Comparison of ENCODE assay signal across 22 cellular contexts in genomic region chr10:113857210-113857609, GRCh38. TPM values are rescaled to one million over a fixed set of nuclear protein-coding genes. Genes with fewer than 3 reads are reported as not detected.
A peak's percentile ranks its signal among the peaks of the same experiment; 100 is the strongest.
DNase-seq lines count a peak whose midpoint lies in the region; ATAC-seq, FAIRE-seq and TF ChIP-seq lines count a peak whose summit lies in the region.
"Had no signal": no experiment of that assay in that cellular context is flagged by ENCODE, and none has a peak within 500 bp of the region (broad histone marks: within the 10 kb centered on the region; RNA-seq: fewer than 3 reads in every experiment).

No MANE protein-coding gene starts in this region.

- dilution Hi-C loops in endothelial cell of umbilical vein (cut with MboI; ENCODE audit: extremely low pct_ligation_motif_present, low sequenced_read_pairs): no loop called here

- no peak overlapping the region for H3K27ac ChIP-seq in endothelial cell of umbilical vein (ENCODE audit: insufficient read depth, low read depth, low read length)
- peak overlapping the region; percentile 90 to 96 (median 94) for H3K27ac ChIP-seq in gastrocnemius medialis
- no peak overlapping the region for H3K27ac ChIP-seq in mesendoderm (ENCODE audit: low read depth, low read length)
- H3K27ac ChIP-seq: cardiac muscle cell, RWPE1 had no signal

- no peak overlapping the region for H3K18ac ChIP-seq in mesendoderm (ENCODE audit: low read length)

- CTCF ChIA-PET in endothelial cell of umbilical vein (lab: Charles Lee): interaction anchor here (1.2 to 1.8 kb wide), 4 partner anchors 17 to 245 kb away, joined by 3 to 5 read pairs (median 4); no protein-coding TSS in a partner anchor
- CTCF ChIA-PET in activated CD8-positive, alpha-beta T cell treated with anti-CD3 and anti-CD28 coated beads for 36 hours (lab: Charles Lee): interaction anchor here (0.7 to 1.3 kb wide), 2 partner anchors 15 to 58 kb away, joined by 3 read pairs; no protein-coding TSS in a partner anchor

- H2AK5ac ChIP-seq in mesendoderm (ENCODE audit: low read length): no peak overlapping the region

- H2BK120ac ChIP-seq in mesendoderm (ENCODE audit: low read depth, low read length): no peak overlapping the region

- H2AFZ ChIP-seq in Loucy (ENCODE audit: low read length): no peak overlapping the region
- H2AFZ ChIP-seq in endothelial cell of umbilical vein (ENCODE audit: low read depth, low read length): no peak overlapping the region

- peaks cover 9% of the 10 kb centered on the region for H3K9me3 Mint-ChIP-seq in T-helper 2 cell treated with Interferon-gamma antibody and Interleukin-4, amounts not matched to agents 5 μg/mL and 100 μg/mL, for 36 hours
- peaks cover 5% of the 10 kb centered on the region for H3K9me3 Mint-ChIP-seq in activated CD8-positive, alpha-beta T cell treated with anti-CD3 and anti-CD28 coated beads for 36 hours
- H3K9me3 Mint-ChIP-seq: H9; natural killer cell treated with Interleukin-12 subunit alpha and Interleukin-12 subunit beta and Interleukin-15 and Interleukin-18, amount 100 ng/mL, for 72 hours had no signal

- peaks cover 63% of the 10 kb centered on the region for H3K4me1 ChIP-seq in Loucy (ENCODE audit: insufficient read depth, low read length, poor library complexity, severe bottlenecking)
- H3K4me1 ChIP-seq in endothelial cell of umbilical vein (ENCODE audit: control insufficient read depth, extremely low read depth, insufficient read depth, low read length): peaks cover 38% of the 10 kb centered on the region
- peaks cover 47 to 51% of the 10 kb centered on the region in 2 donors for H3K4me1 ChIP-seq in gastrocnemius medialis
- peaks cover 4% of the 10 kb centered on the region for H3K4me1 ChIP-seq in mesendoderm (ENCODE audit: control insufficient read depth, low read depth, low read length)

- no peak overlapping the region for H2BK15ac ChIP-seq in mesendoderm (replicated peaks; ENCODE audit: low read depth)

- no peak overlapping the region for H4K5ac ChIP-seq in mesendoderm (ENCODE audit: low read length)

- TF ChIP-seq POLR2A in endothelial cell of umbilical vein (IDR thresholded peaks at IDR 0.05; ENCODE audit: low read depth, low read length) (no peak), gastrocnemius medialis (IDR thresholded peaks at IDR 0.05) (no peak)

- TF ChIP-seq CTCF in Loucy (conservative IDR thresholded peaks at IDR 0.05; ENCODE audit: low read length) (no peak), endothelial cell of umbilical vein (IDR thresholded peaks at IDR 0.05; ENCODE audit: extremely low read depth in 1 of 2, insufficient read depth in 1 of 2, low read depth in 1 of 2, low read length in 2 of 2) (no peak), gastrocnemius medialis (IDR thresholded peaks at IDR 0.05 in 4 of 5, conservative IDR thresholded peaks at IDR 0.05 in 1 of 5) (no peak)
- TF ChIP-seq CTCF in activated CD8-positive, alpha-beta T cell treated with anti-CD3 and anti-CD28 coated beads for 36 hours (IDR thresholded peaks at IDR 0.05): no peak

- no TSS peak for BruUV-seq in endothelial cell of umbilical vein (replicated peaks; lab: Mats Ljungman, UMichigan)

- intact Hi-C loops in endothelial cell of umbilical vein (cut with micrococcal nuclease) (no loop called here), gastrocnemius medialis (cut with DNase I; ENCODE audit: low total_unique reads) (loop anchor here (5.0 to 10.0 kb wide), 2 partner anchors 172 to 315 kb away; partner anchors contain the start of gene CCDC186)
- intact Hi-C loops in activated CD8-positive, alpha-beta T cell treated with anti-CD3 and anti-CD28 coated beads for 36 hours (cut with micrococcal nuclease): loop anchor here (10.0 kb wide), 2 partner anchors 172 to 188 kb away; partner anchors contain the start of gene ADRB1

- no peak overlapping the region for H4K8ac ChIP-seq in mesendoderm (ENCODE audit: low read depth, low read length)

- H3K23ac ChIP-seq in mesendoderm (ENCODE audit: low read length): no peak overlapping the region

- in situ Hi-C loops in gastrocnemius medialis (cut with MboI; ENCODE audit: low sequenced_read_pairs in 4 of 4): no loop called here

- H3K56ac ChIP-seq in mesendoderm (ENCODE audit: low read length): no peak overlapping the region

- no peak overlapping the region for H3K4ac ChIP-seq in mesendoderm (ENCODE audit: low read depth, low read length)

- H3K9ac ChIP-seq in Loucy (ENCODE audit: low read depth, low read length, poor library complexity, severe bottlenecking) (peak overlapping the region; percentile 97), endothelial cell of umbilical vein (replicated peaks; ENCODE audit: extremely low read depth, insufficient read depth, low read length) (peak overlapping the region; percentile 98), mesendoderm (ENCODE audit: low read length) (no peak overlapping the region)

- H3K79me1 ChIP-seq in mesendoderm (ENCODE audit: low read length): peaks cover 4% of the 10 kb centered on the region

- H3K36me3 Mint-ChIP-seq in T-helper 2 cell treated with Interferon-gamma antibody and Interleukin-4, amounts not matched to agents 5 μg/mL and 100 μg/mL, for 36 hours (ENCODE audit: low read depth): peaks cover 41% of the 10 kb centered on the region
- H3K36me3 Mint-ChIP-seq in activated CD8-positive, alpha-beta T cell treated with anti-CD3 and anti-CD28 coated beads for 36 hours (ENCODE audit: low read depth): peaks cover 44% of the 10 kb centered on the region

- no peaks in the 10 kb centered on the region for H3K27me3 Mint-ChIP-seq in T-helper 2 cell treated with Interferon-gamma antibody and Interleukin-4, amounts not matched to agents 5 μg/mL and 100 μg/mL, for 36 hours (ENCODE audit: low read depth)
- H3K27me3 Mint-ChIP-seq in activated CD8-positive, alpha-beta T cell treated with anti-CD3 and anti-CD28 coated beads for 36 hours: no peaks in the 10 kb centered on the region
- H3K27me3 Mint-ChIP-seq: activated naive CD8-positive, alpha-beta T cell treated with anti-CD3 and anti-CD28 coated beads, Interleukin-2, amount 10 ng/mL, durations not matched to agents 7 days and 5 days; CD4-positive, alpha-beta memory T cell; effector memory CD8-positive, alpha-beta T cell; natural killer cell treated with Interleukin-12 subunit alpha and Interleukin-12 subunit beta and Interleukin-15 and Interleukin-18, amount 100 ng/mL, for 72 hours had no signal

- H3K27ac Mint-ChIP-seq in T-helper 2 cell treated with Interferon-gamma antibody and Interleukin-4, amounts not matched to agents 5 μg/mL and 100 μg/mL, for 36 hours: no peak overlapping the region
- no peak overlapping the region for H3K27ac Mint-ChIP-seq in activated CD8-positive, alpha-beta T cell treated with anti-CD3 and anti-CD28 coated beads for 36 hours
- H3K27ac Mint-ChIP-seq: activated naive CD8-positive, alpha-beta T cell treated with anti-CD3 and anti-CD28 coated beads, Interleukin-2, amount 10 ng/mL, durations not matched to agents 7 days and 5 days; H9; natural killer cell treated with Interleukin-12 subunit alpha and Interleukin-12 subunit beta and Interleukin-15 and Interleukin-18, amount 100 ng/mL, for 72 hours had no signal

- H3K79me2 ChIP-seq in Loucy (ENCODE audit: insufficient read depth, low read length) (peaks cover 90% of the 10 kb centered on the region), endothelial cell of umbilical vein (ENCODE audit: control insufficient read depth, insufficient read depth, low read length) (peaks cover 41% of the 10 kb centered on the region), mesendoderm (ENCODE audit: control insufficient read depth, insufficient read depth, low read length) (peaks cover 10% of the 10 kb centered on the region)

- no peak for DNase-seq in T-helper 2 cell treated with Interferon-gamma antibody and Interleukin-4, amounts not matched to agents 5 μg/mL and 100 μg/mL, for 36 hours (ENCODE audit: low spot score)
- no peak for DNase-seq in T-helper 2 cell
- no peak for DNase-seq in endothelial cell of umbilical vein (ENCODE audit: low read depth, low spot score)
- DNase-seq in gastrocnemius medialis: no peak
- no peak for DNase-seq in activated CD8-positive, alpha-beta T cell treated with anti-CD3 and anti-CD28 coated beads for 36 hours
- no peak for DNase-seq in mesendoderm
- DNase-seq: activated CD4-positive, alpha-beta T cell treated with anti-CD3 and anti-CD28 coated beads for 48 hours; activated naive CD8-positive, alpha-beta T cell treated with anti-CD3 and anti-CD28 coated beads, Interleukin-2, amount 10 ng/mL, durations not matched to agents 7 days and 5 days; CD4-positive, alpha-beta memory T cell; DMS79 treated with DMSO at 0.1 percent for 48 hours; effector memory CD8-positive, alpha-beta T cell; foreskin melanocyte; H9; NCI-H748 treated with DMSO at 0.1 percent for 48 hours; stimulated activated CD4-positive, alpha-beta T cell treated with anti-CD3 and anti-CD28 coated beads, Interleukin-4, amount 100 ng/mL, for 4 hours had no signal

- H3K36me3 ChIP-seq in Loucy (ENCODE audit: insufficient read depth, low read length) (peaks cover 23% of the 10 kb centered on the region), endothelial cell of umbilical vein (ENCODE audit: control insufficient read depth in 2 of 2, extremely low read depth in 1 of 2, insufficient read depth in 2 of 2, low read length in 2 of 2) (peaks cover 3 to 14% of the 10 kb centered on the region in 2 experiments), gastrocnemius medialis (peaks cover 0 to 26% of the 10 kb centered on the region in 2 donors), mesendoderm (ENCODE audit: control insufficient read depth, insufficient read depth, low read length) (no peaks in the 10 kb centered on the region)

- H3K9me1 ChIP-seq in endothelial cell of umbilical vein (replicated peaks; ENCODE audit: control insufficient read depth, extremely low read depth, insufficient read depth, low read length): no peaks in the 10 kb centered on the region

- peaks cover 39% of the 10 kb centered on the region for H3K4me1 Mint-ChIP-seq in T-helper 2 cell treated with Interferon-gamma antibody and Interleukin-4, amounts not matched to agents 5 μg/mL and 100 μg/mL, for 36 hours (ENCODE audit: low read depth)
- H3K4me1 Mint-ChIP-seq in activated CD8-positive, alpha-beta T cell treated with anti-CD3 and anti-CD28 coated beads for 36 hours (ENCODE audit: low read depth): peaks cover 35% of the 10 kb centered on the region

- H3K9me3 ChIP-seq in Loucy (ENCODE audit: insufficient read depth, low read depth, low read length) (peaks cover 7% of the 10 kb centered on the region), endothelial cell of umbilical vein (replicated peaks; ENCODE audit: control insufficient read depth, insufficient read depth, low read length) (no peaks in the 10 kb centered on the region), gastrocnemius medialis (no peaks in the 10 kb centered on the region)

- no peaks in the 10 kb centered on the region for H3K9me2 ChIP-seq in Loucy (replicated peaks; ENCODE audit: low read depth, low read length)

- H4K20me1 ChIP-seq in Loucy (ENCODE audit: insufficient read depth, low read length, poor library complexity, severe bottlenecking): peaks cover 12% of the 10 kb centered on the region
- no peaks in the 10 kb centered on the region for H4K20me1 ChIP-seq in endothelial cell of umbilical vein (replicated peaks; ENCODE audit: control insufficient read depth, extremely low read depth, insufficient read depth, low read length)

- POLR2A ChIA-PET in endothelial cell of umbilical vein (lab: Charles Lee): no interaction called here
- POLR2A ChIA-PET in activated CD8-positive, alpha-beta T cell treated with anti-CD3 and anti-CD28 coated beads for 36 hours (lab: Charles Lee): no interaction called here

- peak overlapping the region; percentile 35 for H3K4me3 Mint-ChIP-seq in T-helper 2 cell treated with Interferon-gamma antibody and Interleukin-4, amounts not matched to agents 5 μg/mL and 100 μg/mL, for 36 hours
- no peak overlapping the region for H3K4me3 Mint-ChIP-seq in activated CD8-positive, alpha-beta T cell treated with anti-CD3 and anti-CD28 coated beads for 36 hours

- no peak overlapping the region for H2BK5ac ChIP-seq in mesendoderm (ENCODE audit: low read length)

- no peak for FAIRE-seq in endothelial cell of umbilical vein (lab: Jason Lieb, UNC)

- H3K27me3 ChIP-seq in Loucy (ENCODE audit: insufficient read depth, low read length, poor library complexity, severe bottlenecking) (no peaks in the 10 kb centered on the region), endothelial cell of umbilical vein (ENCODE audit: control insufficient read depth in 2 of 2, insufficient read depth in 2 of 2, low read length in 2 of 2) (no peaks in the 10 kb centered on the region), gastrocnemius medialis (no peaks in the 10 kb centered on the region), mesendoderm (ENCODE audit: insufficient read depth, low read length, poor library complexity) (no peaks in the 10 kb centered on the region)
- H3K27me3 ChIP-seq: cardiac muscle cell, tibial nerve had no signal

- no peaks in the 10 kb centered on the region for H3F3A ChIP-seq in Loucy (ENCODE audit: low read depth)

- peak overlapping the region; percentile 87 for H3K4me3 ChIP-seq in Loucy (ENCODE audit: low read length, poor library complexity, severe bottlenecking)
- peak overlapping the region in 1 of 3 experiments; percentile 87 for H3K4me3 ChIP-seq in endothelial cell of umbilical vein (replicated peaks in 1 of 3; ENCODE audit: insufficient read depth in 1 of 3, low read depth in 1 of 3, low read length in 3 of 3)
- H3K4me3 ChIP-seq in gastrocnemius medialis: peak overlapping the region in 1 of 4 donors; percentile 74
- no peak overlapping the region for H3K4me3 ChIP-seq in mesendoderm (ENCODE audit: low read length)
- H3K4me3 ChIP-seq: tibial nerve had no signal

- H3K4me2 ChIP-seq in Loucy (ENCODE audit: low read depth, low read length, poor library complexity, severe bottlenecking) (peak overlapping the region; percentile 95), endothelial cell of umbilical vein (ENCODE audit: insufficient read depth, low read length) (peak overlapping the region; percentile 96), mesendoderm (ENCODE audit: low read length) (no peak overlapping the region)

- ATAC-seq in gastrocnemius medialis: no peak
- ATAC-seq in activated CD8-positive, alpha-beta T cell treated with anti-CD3 and anti-CD28 coated beads for 36 hours: no peak
- no peak for ATAC-seq in GM19397 (IDR thresholded peaks at IDR 0.05; ENCODE audit: unreplicated experiment)
- ATAC-seq: effector memory CD8-positive, alpha-beta T cell; natural killer cell treated with Interleukin-12 subunit alpha and Interleukin-12 subunit beta and Interleukin-15 and Interleukin-18, amount 100 ng/mL, for 72 hours; sciatic nerve had no signal

RNA-seq across cellular contexts. Expression of gene NHLRC2, which starts 2.7 kb away (rescaled TPM):
- 28.2 and 34.5 TPM in 2 replicates for total RNA-seq in endothelial cell of umbilical vein
- polyA plus RNA-seq in endothelial cell of umbilical vein: 4.3 and 5.2 TPM in 2 replicates
- 4.2 and 4.6 TPM in 2 replicates for polyA plus RNA-seq in endothelial cell of umbilical vein (2011; cell fraction: cytosol; rRNA removed)
- 11.4 and 13.7 TPM in 2 replicates for polyA plus RNA-seq in endothelial cell of umbilical vein (2011; cell fraction: nucleus; rRNA removed)
- 6.0 and 6.5 TPM in 2 replicates for polyA plus RNA-seq in endothelial cell of umbilical vein (2012)
- 25.8 and 40.7 TPM in 2 replicates for polyA minus RNA-seq in endothelial cell of umbilical vein
- polyA minus RNA-seq in endothelial cell of umbilical vein (2011; cell fraction: cytosol; rRNA and poly(A)+ RNA removed): 14.7 TPM
- polyA minus RNA-seq in endothelial cell of umbilical vein (2011; cell fraction: nucleus; rRNA and poly(A)+ RNA removed): 40.8 and 52.8 TPM in 2 replicates
- total RNA-seq in gastrocnemius medialis: 100 to 1,000 TPM in 1 of 4 donors, 10 to 100 TPM in 3; 11.4 to 109 (median 40.7) TPM
- 10 to 100 TPM; 23.0 to 23.9 TPM for total RNA-seq in activated CD8-positive, alpha-beta T cell treated with anti-CD3 and anti-CD28 coated beads for 36 hours
- polyA plus RNA-seq in mesendoderm (2013, experiment 1 of 2): 6.8 TPM
- polyA plus RNA-seq in mesendoderm (2013, experiment 2 of 2): 6.9 TPM

RNA-seq across cellular contexts. Expression of gene DCLRE1A, which starts 3.3 kb away (rescaled TPM):
- total RNA-seq in endothelial cell of umbilical vein (5.4 and 6.7 TPM in 2 replicates), gastrocnemius medialis (1 to 10 TPM; 2.6 to 4.7 (median 3.8) TPM)
- polyA plus RNA-seq in endothelial cell of umbilical vein: 2.9 and 3.6 TPM in 2 replicates
- 3.9 and 4.4 TPM in 2 replicates for polyA plus RNA-seq in endothelial cell of umbilical vein (2011; cell fraction: cytosol; rRNA removed)
- 3.6 and 4.6 TPM in 2 replicates for polyA plus RNA-seq in endothelial cell of umbilical vein (2011; cell fraction: nucleus; rRNA removed)
- 4.1 and 6.9 TPM in 2 replicates for polyA plus RNA-seq in endothelial cell of umbilical vein (2012)
- polyA minus RNA-seq in endothelial cell of umbilical vein: 7.2 and 8.7 TPM in 2 replicates
- polyA minus RNA-seq in endothelial cell of umbilical vein (2011; cell fraction: cytosol; rRNA and poly(A)+ RNA removed): 9.4 TPM
- 3.1 and 4.7 TPM in 2 replicates for polyA minus RNA-seq in endothelial cell of umbilical vein (2011; cell fraction: nucleus; rRNA and poly(A)+ RNA removed)
- total RNA-seq in activated CD8-positive, alpha-beta T cell treated with anti-CD3 and anti-CD28 coated beads for 36 hours: 10 to 100 TPM; 14.4 to 15.1 TPM
- polyA plus RNA-seq in mesendoderm (2013, experiment 1 of 2): 6.8 TPM
- polyA plus RNA-seq in mesendoderm (2013, experiment 2 of 2): 6.6 TPM

Comparison
In these comparisons a context has a peak if more than half of its experiments do, and no peak if none do; other contexts are left out.
1. H3K27ac ChIP-seq: peak in gastrocnemius medialis (4 of 4); none in endothelial cell of umbilical vein (single experiment) and mesendoderm (single experiment).